Comparison of ENCODE assay signal across 8 cellular contexts in genomic region chr3:124584552-124585391, GRCh38.
DNase-seq lines count a peak whose midpoint lies in the region; ATAC-seq and TF ChIP-seq lines count a peak whose summit lies in the region.

No MANE protein-coding gene starts in this region.

- peaks cover 32% of the 10 kb centered on the region in 2 experiments for H3K4me1 Mint-ChIP-seq in H9

- no peak overlapping the region for H3K18ac ChIP-seq in H9 (ENCODE audit: insufficient read length, low read depth, low read length)

- no peak overlapping the region for H3T11ph ChIP-seq in H9 (ENCODE audit: low read length)

- peak overlapping the region; percentile 66 for H3K4me2 ChIP-seq in H9 (ENCODE audit: insufficient read depth, insufficient read length, low read length)

- H4K20me1 ChIP-seq in H9 (ENCODE audit: control insufficient read depth, insufficient read depth, insufficient read length): no peaks in the 10 kb centered on the region

- H3K36me3 Mint-ChIP-seq in H9 (ENCODE audit: insufficient read depth in 1 of 3, low read depth in 3 of 3): no peaks in the 10 kb centered on the region

- no peak overlapping the region for H4K8ac ChIP-seq in H9 (replicated peaks; ENCODE audit: insufficient read length, low read depth, low read length)

- H2BK5ac ChIP-seq in H9 (ENCODE audit: insufficient read length, low read length): no peak overlapping the region

- no peak overlapping the region for H4K91ac ChIP-seq in H9 (ENCODE audit: insufficient read length, low read depth, low read length)

- intact Hi-C loops in lower lobe of right lung (cut with DNase I): no loop called here

- peaks cover 4% of the 10 kb centered on the region for H3K4me1 ChIP-seq in ACC112 (ENCODE audit: control insufficient read depth, insufficient read depth, low read length, unreplicated experiment)
- peaks cover 5% of the 10 kb centered on the region; the same call in 1 of the 2 replicates for H3K4me1 ChIP-seq in H9 (ENCODE audit: insufficient read depth, low read length)
- peaks cover 8% of the 10 kb centered on the region for H3K4me1 ChIP-seq in lower lobe of right lung

- no peak overlapping the region for H2BK15ac ChIP-seq in H9 (ENCODE audit: low read depth, low read length)

- no peak overlapping the region for H2AK5ac ChIP-seq in H9 (ENCODE audit: insufficient read length, low read length)

- peak overlapping the region; percentile 74 to 91 for H3K4me3 Mint-ChIP-seq in H9

- H3K27ac Mint-ChIP-seq in H9: no peak overlapping the region

- H3K79me1 ChIP-seq in H9 (ENCODE audit: insufficient read depth, low read depth, low read length, poor library complexity, severe bottlenecking): no peaks in the 10 kb centered on the region

- H3K4ac ChIP-seq in H9 (ENCODE audit: low read depth, low read length): no peak overlapping the region

- H3K23ac ChIP-seq in H9 (ENCODE audit: insufficient read length, low read depth, low read length): no peak overlapping the region

- TF ChIP-seq CTCF in H9 (conservative IDR thresholded peaks at IDR 0.05) (no peak), VCaP (conservative IDR thresholded peaks at IDR 0.05) (no peak), coronary artery (IDR thresholded peaks at IDR 0.05) (no peak), lower lobe of right lung (IDR thresholded peaks at IDR 0.05) (no peak)

- H3K23me2 ChIP-seq in H9 (ENCODE audit: insufficient read length, low read depth, low read length, poor library complexity, severe bottlenecking): peaks cover 17% of the 10 kb centered on the region

- no peaks in the 10 kb centered on the region for H3K79me2 ChIP-seq in ACC112 (ENCODE audit: control insufficient read depth, insufficient read depth, low read length, unreplicated experiment)
- H3K79me2 ChIP-seq in H9 (ENCODE audit: insufficient read depth, low read length): no peaks in the 10 kb centered on the region

- H3K9ac ChIP-seq in H9 (ENCODE audit: extremely low read depth, insufficient read length, low read length): no peak overlapping the region

- H2BK20ac ChIP-seq in H9 (ENCODE audit: low read depth, low read length, poor library complexity, severe bottlenecking): no peak overlapping the region

- H3K36me3 ChIP-seq in ACC112 (ENCODE audit: insufficient read depth, low read length): no peaks in the 10 kb centered on the region
- no peaks in the 10 kb centered on the region for H3K36me3 ChIP-seq in lower lobe of right lung

- H3K9me3 Mint-ChIP-seq in H9: no peaks in the 10 kb centered on the region

- H2BK120ac ChIP-seq in H9 (ENCODE audit: low read depth, low read length, poor library complexity, severe bottlenecking): no peak overlapping the region

- H3K9me3 ChIP-seq in H9 (ENCODE audit: control insufficient read depth, low read depth, low read length) (no peaks in the 10 kb centered on the region), lower lobe of right lung (no peaks in the 10 kb centered on the region)

- peak; percentile 90 for DNase-seq in H9
- DNase-seq in coronary artery (ENCODE audit: low spot score): peak; percentile 91
- DNase-seq in lower lobe of right lung: peak; percentile 85
- DNase-seq in stimulated activated CD4-positive, alpha-beta T cell treated with anti-CD3 and anti-CD28 coated beads, Interleukin-4, amount 100 ng/mL, for 48 hours (ENCODE audit: low read depth in 2 of 2): peak; percentile 10 to 18

- no CpG with 5 or more reads among the region's 59 CpGs for WGBS in H9 (ENCODE audit: extremely low coverage, insufficient read length, low lambda C conversion rate)

- H3K14ac ChIP-seq in H9 (ENCODE audit: insufficient read depth, low read length): no peak overlapping the region

- H2BK12ac ChIP-seq in H9 (ENCODE audit: insufficient read length, low read depth, low read length): no peak overlapping the region

- H3K56ac ChIP-seq in H9 (ENCODE audit: insufficient read length, low read depth, low read length): no peak overlapping the region

- peaks cover 57% of the 10 kb centered on the region for H3K27me3 ChIP-seq in ACC112 (ENCODE audit: insufficient read depth, low read length)
- peaks cover 16% of the 10 kb centered on the region for H3K27me3 ChIP-seq in H9 (ENCODE audit: insufficient read depth, low read length)
- H3K27me3 ChIP-seq in lower lobe of right lung (ENCODE audit: low read depth): peaks cover 6% of the 10 kb centered on the region

- ATAC-seq in lower lobe of right lung (peak; percentile 94 to 96), HG03097 (IDR thresholded peaks at IDR 0.05; ENCODE audit: low FRiP score, unreplicated experiment) (no peak), GM19463 (IDR thresholded peaks at IDR 0.05; ENCODE audit: unreplicated experiment) (no peak)

- H4K5ac ChIP-seq in H9 (ENCODE audit: insufficient read length, low read depth, low read length): no peak overlapping the region

- peak overlapping the region; percentile 23 for H2AFZ ChIP-seq in ACC112 (ENCODE audit: low read length, unreplicated experiment)
- no peak overlapping the region for H2AFZ ChIP-seq in H9 (ENCODE audit: low read length)

- peak overlapping the region; percentile 75 for H3K4me3 ChIP-seq in ACC112 (ENCODE audit: low read depth, low read length)
- H3K4me3 ChIP-seq in coronary artery: peak overlapping the region; percentile 68
- peak overlapping the region; percentile 56 for H3K4me3 ChIP-seq in lower lobe of right lung

- H3K27me3 Mint-ChIP-seq in H9 (ENCODE audit: low read depth): peaks cover 61% of the 10 kb centered on the region

- H3K27ac ChIP-seq in ACC112 (ENCODE audit: low read depth, low read length): no peak overlapping the region
- no peak overlapping the region for H3K27ac ChIP-seq in H9 (ENCODE audit: insufficient read length, low read depth, low read length)
- H3K27ac ChIP-seq in VCaP: peak overlapping the region; percentile 51
- no peak overlapping the region for H3K27ac ChIP-seq in coronary artery
- H3K27ac ChIP-seq in lower lobe of right lung: no peak overlapping the region

Comparison
In these comparisons a context has a peak if more than half of its experiments do, and no peak if none do; other contexts are left out.
1. DNase-seq: peak in every context shown above with its lines; median percentile 91 in coronary artery; 90 in H9; 85 in lower lobe of right lung; 14 in stimulated activated CD4-positive, alpha-beta T cell treated with anti-CD3 and anti-CD28 coated beads, Interleukin-4, amount 100 ng/mL, for 48 hours.
2. ATAC-seq: peak in lower lobe of right lung (2 of 2); none in HG03097 (single experiment) and GM19463 (single experiment).
3. Peak in every context shown above with its lines, with median percentiles within 50 percentile points of each other: H3K4me3 ChIP-seq.